In the genomic region with DNA sequence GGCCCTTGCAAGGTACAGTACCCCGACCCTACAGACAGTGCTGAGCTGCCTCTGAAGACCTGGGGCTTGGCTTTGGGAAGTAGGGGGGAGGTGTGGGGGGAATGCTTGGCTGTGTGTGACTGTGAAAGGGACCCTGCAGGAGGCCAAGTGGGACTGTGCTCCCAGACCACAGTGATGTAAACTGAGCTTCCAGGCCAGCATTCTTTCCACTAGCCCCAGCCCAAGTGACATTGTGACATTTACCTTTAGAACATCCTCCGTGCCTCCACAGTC, we compare ENCODE assay signal across 29 cellular contexts. TPM values are rescaled to one million over a fixed set of nuclear protein-coding genes. Genes with fewer than 3 reads are reported as not detected.
"Had no signal": no experiment of that assay in that cellular context is flagged by ENCODE, and none has a peak within 500 bp of the region (broad histone marks: within the 10 kb centered on the region; RNA-seq: fewer than 3 reads in every experiment).

No MANE protein-coding gene starts in this region.

- DNase-seq: hypothalamus; islet precursor cell; kidney glomerular epithelial cell; left cardiac atrium; mesendoderm; naive B cell; natural killer cell; nephron progenitor cell; occipital lobe; stimulated activated CD4-positive, alpha-beta T cell treated with anti-CD3 and anti-CD28 coated beads, Interleukin-15, amount 100 ng/mL, for 24 hours; stimulated activated CD4-positive, alpha-beta T cell treated with anti-CD3 and anti-CD28 coated beads, Interleukin-2, amount 100 ng/mL, for 24 hours; stimulated activated CD4-positive, alpha-beta T cell treated with anti-CD3 and anti-CD28 coated beads, Interleukin-4, amount 100 ng/mL, for 1 hour; stimulated activated naive CD4-positive, alpha-beta T cell; uterus had no signal

- H3K4me3 Mint-ChIP-seq: mesothelial cell of epicardium; naive B cell; natural killer cell; nephron progenitor cell; neural progenitor cell; stimulated activated naive CD8-positive, alpha-beta T cell treated with anti-CD3 and anti-CD28 coated beads, Interleukin-15, Interleukin-2, amounts not matched to agents 100 ng/mL and 50 ng/mL, for 24 hours; type B pancreatic cell had no signal

- H3K27ac ChIP-seq: neural progenitor cell, neutrophil, parathyroid adenoma, right lobe of liver, tibial nerve had no signal

- H2AFZ ChIP-seq: neural progenitor cell, parathyroid adenoma had no signal

- ATAC-seq: left lobe of liver, right lobe of liver had no signal

- H3K9ac ChIP-seq: neural progenitor cell, parathyroid adenoma had no signal

- H3K27ac Mint-ChIP-seq: mesothelial cell of epicardium; naive B cell; natural killer cell; nephron progenitor cell; neural progenitor cell; progenitor cell of endocrine pancreas; stimulated activated naive CD8-positive, alpha-beta T cell treated with anti-CD3 and anti-CD28 coated beads, Interleukin-15, Interleukin-2, amounts not matched to agents 100 ng/mL and 50 ng/mL, for 24 hours; type B pancreatic cell had no signal

- H3K36me3 Mint-ChIP-seq: mesothelial cell of epicardium, naive B cell, natural killer cell, neural progenitor cell, type B pancreatic cell had no signal

- H3K4me1 ChIP-seq: neural progenitor cell, parathyroid adenoma, right lobe of liver, uterus had no signal

- H3K9me3 ChIP-seq: neutrophil, right atrium auricular region, right lobe of liver, tibial nerve, uterus had no signal

- H3K79me2 ChIP-seq: parathyroid adenoma had no signal

- H3K4me2 ChIP-seq: neural progenitor cell, smooth muscle cell had no signal

- H3K27me3 ChIP-seq: neural progenitor cell, right atrium auricular region, right lobe of liver, uterus had no signal

- H3K36me3 ChIP-seq: neural progenitor cell, neutrophil, right atrium auricular region, right lobe of liver, tibial nerve, uterus had no signal

- H3K9me3 Mint-ChIP-seq: mesothelial cell of epicardium, nephron progenitor cell, neural progenitor cell, type B pancreatic cell had no signal

- H3K4me1 Mint-ChIP-seq: naive B cell, natural killer cell, neural progenitor cell had no signal

- H3K4me3 ChIP-seq: lung, neural progenitor cell, right atrium auricular region, right lobe of liver, smooth muscle cell, tibial nerve, uterus had no signal

RNA-seq across cellular contexts. Expression of gene HMCN2, which starts 31.2 kb away (rescaled TPM):
- total RNA-seq: mononuclear cell, natural killer cell, occipital lobe, renal cortical epithelial cell had no signal
- polyA plus RNA-seq: smooth muscle cell had no signal
